In the genomic region with DNA sequence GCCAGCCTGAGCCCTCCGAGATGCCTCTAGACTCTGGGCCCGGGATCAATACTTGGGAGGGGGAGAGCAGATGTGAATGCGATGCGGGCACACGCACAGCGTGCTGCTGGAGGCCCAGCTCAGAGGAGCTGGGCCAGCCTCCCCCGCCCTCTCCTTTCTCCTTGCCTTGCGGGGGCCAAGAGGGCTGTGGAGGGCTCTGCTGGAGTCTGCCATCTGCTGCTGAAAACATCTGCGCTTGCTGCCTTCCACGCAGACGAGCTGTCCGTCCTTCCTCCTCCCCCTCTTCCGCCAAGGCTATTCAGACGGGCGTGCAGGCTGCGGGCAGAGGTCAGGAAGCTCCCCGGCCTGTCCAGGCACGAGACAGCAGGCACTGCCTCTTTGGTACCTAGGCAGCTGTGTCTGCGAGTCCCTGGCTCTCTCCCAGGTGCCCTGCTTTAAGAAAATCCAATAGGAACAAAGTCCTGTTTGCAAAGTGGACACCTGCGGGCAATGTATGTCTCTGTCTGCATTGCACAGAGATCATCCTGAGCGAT, we compare ENCODE assay signal across 1 cellular context.
TF ChIP-seq lines count a peak whose summit lies in the region.

No MANE protein-coding gene starts in this region.

TF ChIP-seq in HepG2, 621 proteins besides CTCF, POLR2A, EP300 and RAD21 (continued from another document and continues in another):
- TF ChIP-seq, protein P1, sequence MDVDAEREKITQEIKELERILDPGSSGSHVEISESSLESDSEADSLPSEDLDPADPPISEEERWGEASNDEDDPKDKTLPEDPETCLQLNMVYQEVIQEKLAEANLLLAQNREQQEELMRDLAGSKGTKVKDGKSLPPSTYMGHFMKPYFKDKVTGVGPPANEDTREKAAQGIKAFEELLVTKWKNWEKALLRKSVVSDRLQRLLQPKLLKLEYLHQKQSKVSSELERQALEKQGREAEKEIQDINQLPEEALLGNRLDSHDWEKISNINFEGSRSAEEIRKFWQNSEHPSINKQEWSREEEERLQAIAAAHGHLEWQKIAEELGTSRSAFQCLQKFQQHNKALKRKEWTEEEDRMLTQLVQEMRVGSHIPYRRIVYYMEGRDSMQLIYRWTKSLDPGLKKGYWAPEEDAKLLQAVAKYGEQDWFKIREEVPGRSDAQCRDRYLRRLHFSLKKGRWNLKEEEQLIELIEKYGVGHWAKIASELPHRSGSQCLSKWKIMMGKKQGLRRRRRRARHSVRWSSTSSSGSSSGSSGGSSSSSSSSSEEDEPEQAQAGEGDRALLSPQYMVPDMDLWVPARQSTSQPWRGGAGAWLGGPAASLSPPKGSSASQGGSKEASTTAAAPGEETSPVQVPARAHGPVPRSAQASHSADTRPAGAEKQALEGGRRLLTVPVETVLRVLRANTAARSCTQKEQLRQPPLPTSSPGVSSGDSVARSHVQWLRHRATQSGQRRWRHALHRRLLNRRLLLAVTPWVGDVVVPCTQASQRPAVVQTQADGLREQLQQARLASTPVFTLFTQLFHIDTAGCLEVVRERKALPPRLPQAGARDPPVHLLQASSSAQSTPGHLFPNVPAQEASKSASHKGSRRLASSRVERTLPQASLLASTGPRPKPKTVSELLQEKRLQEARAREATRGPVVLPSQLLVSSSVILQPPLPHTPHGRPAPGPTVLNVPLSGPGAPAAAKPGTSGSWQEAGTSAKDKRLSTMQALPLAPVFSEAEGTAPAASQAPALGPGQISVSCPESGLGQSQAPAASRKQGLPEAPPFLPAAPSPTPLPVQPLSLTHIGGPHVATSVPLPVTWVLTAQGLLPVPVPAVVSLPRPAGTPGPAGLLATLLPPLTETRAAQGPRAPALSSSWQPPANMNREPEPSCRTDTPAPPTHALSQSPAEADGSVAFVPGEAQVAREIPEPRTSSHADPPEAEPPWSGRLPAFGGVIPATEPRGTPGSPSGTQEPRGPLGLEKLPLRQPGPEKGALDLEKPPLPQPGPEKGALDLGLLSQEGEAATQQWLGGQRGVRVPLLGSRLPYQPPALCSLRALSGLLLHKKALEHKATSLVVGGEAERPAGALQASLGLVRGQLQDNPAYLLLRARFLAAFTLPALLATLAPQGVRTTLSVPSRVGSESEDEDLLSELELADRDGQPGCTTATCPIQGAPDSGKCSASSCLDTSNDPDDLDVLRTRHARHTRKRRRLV (CRISPR knock-in tag; IDR thresholded peaks at IDR 0.05) = no peak
- TF ChIP-seq SKI (IDR thresholded peaks at IDR 0.05; ENCODE audit: partially characterized antibody) = peak; percentile 29
- TF ChIP-seq TFDP1 (CRISPR knock-in tag; IDR thresholded peaks at IDR 0.05; ENCODE audit: borderline replicate concordance) = peak; percentile 55; the same call in 1 of the 2 replicates
- TF ChIP-seq MED1 (CRISPR knock-in tag; IDR thresholded peaks at IDR 0.05) = no peak
- 0 out of 2 replicates have a peak, but pooled peaks have one; percentile 16 for TF ChIP-seq HMG20B (CRISPR knock-in tag; conservative IDR thresholded peaks at IDR 0.05)
- 0 out of 2 replicates have a peak, but pooled peaks have one; percentile 53 for TF ChIP-seq ZMYM3 (CRISPR knock-in tag; IDR thresholded peaks at IDR 0.05)
- no peak for TF ChIP-seq ZNF333 (CRISPR knock-in tag; IDR thresholded peaks at IDR 0.05; ENCODE audit: borderline replicate concordance)
- TF ChIP-seq, protein P2, sequence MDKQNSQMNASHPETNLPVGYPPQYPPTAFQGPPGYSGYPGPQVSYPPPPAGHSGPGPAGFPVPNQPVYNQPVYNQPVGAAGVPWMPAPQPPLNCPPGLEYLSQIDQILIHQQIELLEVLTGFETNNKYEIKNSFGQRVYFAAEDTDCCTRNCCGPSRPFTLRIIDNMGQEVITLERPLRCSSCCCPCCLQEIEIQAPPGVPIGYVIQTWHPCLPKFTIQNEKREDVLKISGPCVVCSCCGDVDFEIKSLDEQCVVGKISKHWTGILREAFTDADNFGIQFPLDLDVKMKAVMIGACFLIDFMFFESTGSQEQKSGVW (CRISPR knock-in tag; IDR thresholded peaks at IDR 0.05; ENCODE audit: borderline replicate concordance) = no peak
- TF ChIP-seq ZNF83 (CRISPR knock-in tag; IDR thresholded peaks at IDR 0.05; ENCODE audit: borderline replicate concordance) = no peak
- TF ChIP-seq ZNF674 (CRISPR knock-in tag; IDR thresholded peaks at IDR 0.05; ENCODE audit: low read depth) = no peak
- TF ChIP-seq ZNF3 (CRISPR knock-in tag; IDR thresholded peaks at IDR 0.05) = no peak
- TF ChIP-seq ZNF652 (CRISPR knock-in tag; IDR thresholded peaks at IDR 0.05; ENCODE audit: borderline replicate concordance, low read depth) = no peak
- TF ChIP-seq SNRNP70 (IDR thresholded peaks at IDR 0.05; ENCODE audit: low read depth, low read length) = no peak
- TF ChIP-seq SYNCRIP (IDR thresholded peaks at IDR 0.05; ENCODE audit: insufficient read depth, low read depth, low read length) = no peak
- TF ChIP-seq HINFP (CRISPR knock-in tag; IDR thresholded peaks at IDR 0.05; ENCODE audit: low read depth) = no peak
- TF ChIP-seq MNT (IDR thresholded peaks at IDR 0.05) = no peak
- TF ChIP-seq NFKBIZ (CRISPR knock-in tag; IDR thresholded peaks at IDR 0.05) = no peak
- TF ChIP-seq PHF20 (CRISPR knock-in tag; IDR thresholded peaks at IDR 0.05) = no peak
- TF ChIP-seq MLLT10 (CRISPR knock-in tag; IDR thresholded peaks at IDR 0.05) = no peak
- TF ChIP-seq ARID2 (CRISPR knock-in tag; IDR thresholded peaks at IDR 0.05; ENCODE audit: borderline replicate concordance) = no peak
- TF ChIP-seq SIN3B (IDR thresholded peaks at IDR 0.05; ENCODE audit: low read length) = no peak
- peak; percentile 67; the same call in 1 of the 2 replicates for TF ChIP-seq NFKB2 (CRISPR knock-in tag; IDR thresholded peaks at IDR 0.05; ENCODE audit: borderline replicate concordance)
- TF ChIP-seq DMAP1 (CRISPR knock-in tag; IDR thresholded peaks at IDR 0.05) = 0 out of 2 replicates have a peak, but pooled peaks have one; percentile 37
- 0 out of 2 replicates have a peak, but pooled peaks have one; percentile 26 for TF ChIP-seq ZNF891 (CRISPR knock-in tag; IDR thresholded peaks at IDR 0.05)
- TF ChIP-seq ZNF335 (CRISPR knock-in tag; IDR thresholded peaks at IDR 0.05) = no peak
- TF ChIP-seq KLF12 (CRISPR knock-in tag; IDR thresholded peaks at IDR 0.05; ENCODE audit: borderline replicate concordance) = no peak
- no peak for TF ChIP-seq JARID2 (CRISPR knock-in tag; IDR thresholded peaks at IDR 0.05; ENCODE audit: insufficient replicate concordance)
- no peak for TF ChIP-seq ZSCAN30 (CRISPR knock-in tag; IDR thresholded peaks at IDR 0.05)
- no peak for TF ChIP-seq TCF7 (IDR thresholded peaks at IDR 0.05; ENCODE audit: low read depth)
- TF ChIP-seq ZBTB2 (CRISPR knock-in tag; IDR thresholded peaks at IDR 0.05; ENCODE audit: low read depth) = no peak
- no peak for TF ChIP-seq ZNF367 (CRISPR knock-in tag; IDR thresholded peaks at IDR 0.05; ENCODE audit: borderline replicate concordance)
- TF ChIP-seq ZNF251 (CRISPR knock-in tag; IDR thresholded peaks at IDR 0.05) = no peak
- peak; percentile 48 for TF ChIP-seq HNRNPLL (IDR thresholded peaks at IDR 0.05; ENCODE audit: low read depth, low read length, poor library complexity, severe bottlenecking)
- TF ChIP-seq SALL1 (CRISPR knock-in tag; IDR thresholded peaks at IDR 0.05) = peak; percentile 70; the same call in 1 of the 2 replicates
- no peak for TF ChIP-seq ZUFSP (CRISPR knock-in tag; IDR thresholded peaks at IDR 0.05; ENCODE audit: borderline replicate concordance)
- TF ChIP-seq TOE1 (CRISPR knock-in tag; IDR thresholded peaks at IDR 0.05) = no peak
- no peak for TF ChIP-seq ZNF597 (CRISPR knock-in tag; IDR thresholded peaks at IDR 0.05)
- TF ChIP-seq ZNF264 (CRISPR knock-in tag; IDR thresholded peaks at IDR 0.05) = no peak
- TF ChIP-seq PITX1 (CRISPR knock-in tag; IDR thresholded peaks at IDR 0.05) = no peak; the same call in 1 of the 2 replicates
- TF ChIP-seq, protein P3, sequence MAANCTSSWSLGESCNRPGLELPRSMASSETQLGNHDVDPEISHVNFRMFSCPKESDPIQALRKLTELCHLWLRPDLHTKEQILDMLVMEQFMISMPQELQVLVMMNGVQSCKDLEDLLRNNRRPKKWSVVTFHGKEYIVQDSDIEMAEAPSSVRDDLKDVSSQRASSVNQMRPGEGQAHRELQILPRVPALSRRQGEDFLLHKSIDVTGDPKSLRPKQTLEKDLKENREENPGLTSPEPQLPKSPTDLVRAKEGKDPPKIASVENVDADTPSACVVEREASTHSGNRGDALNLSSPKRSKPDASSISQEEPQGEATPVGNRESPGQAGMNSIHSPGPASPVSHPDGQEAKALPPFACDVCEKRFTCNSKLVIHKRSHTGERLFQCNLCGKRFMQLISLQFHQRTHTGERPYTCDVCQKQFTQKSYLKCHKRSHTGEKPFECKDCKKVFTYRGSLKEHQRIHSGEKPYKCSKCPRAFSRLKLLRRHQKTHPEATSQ (CRISPR knock-in tag; IDR thresholded peaks at IDR 0.05; ENCODE audit: borderline replicate concordance) = no peak
- TF ChIP-seq, protein P4, sequence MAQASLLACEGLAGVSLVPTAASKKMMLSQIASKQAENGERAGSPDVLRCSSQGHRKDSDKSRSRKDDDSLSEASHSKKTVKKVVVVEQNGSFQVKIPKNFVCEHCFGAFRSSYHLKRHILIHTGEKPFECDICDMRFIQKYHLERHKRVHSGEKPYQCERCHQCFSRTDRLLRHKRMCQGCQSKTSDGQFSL (CRISPR knock-in tag; IDR thresholded peaks at IDR 0.05) = no peak
- no peak for TF ChIP-seq PRPF4 (IDR thresholded peaks at IDR 0.05; ENCODE audit: low read depth, low read length, poor library complexity, severe bottlenecking)
- TF ChIP-seq ZNF772 (CRISPR knock-in tag; IDR thresholded peaks at IDR 0.05) = no peak
- TF ChIP-seq PCBP2 (optimal IDR thresholded peaks at IDR 0.05; ENCODE audit: low read depth, low read length, poor library complexity, severe bottlenecking) = no peak
